9 cellular contexts compared by ENCODE assay signal in the genomic region with DNA sequence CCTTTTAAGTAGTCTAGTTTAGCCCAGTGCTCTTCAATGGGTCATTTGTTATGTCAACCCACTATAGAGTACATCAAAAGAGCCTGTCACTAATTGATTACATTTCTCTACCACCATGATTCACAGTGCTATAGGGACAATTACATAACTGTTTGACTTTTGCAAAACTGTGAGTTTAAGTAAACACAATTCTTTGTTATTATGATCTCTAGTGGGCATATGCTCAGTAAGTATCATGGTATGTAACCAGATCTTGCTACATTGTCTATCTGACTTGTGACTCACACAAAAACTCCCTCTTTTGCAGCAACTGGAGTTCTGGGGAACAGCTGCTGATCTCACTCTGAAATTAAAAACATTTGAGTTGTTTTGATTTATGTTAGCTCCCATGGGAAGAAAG.
DNase-seq lines count a peak whose midpoint lies in the region; ATAC-seq and TF ChIP-seq lines count a peak whose summit lies in the region.
"Had no signal": no experiment of that assay in that cellular context is flagged by ENCODE, and none has a peak within 500 bp of the region (broad histone marks: within the 10 kb centered on the region; RNA-seq: fewer than 3 reads in every experiment).

No MANE protein-coding gene starts in this region.

- no peak overlapping the region for H3K4me3 Mint-ChIP-seq in glutamatergic neuron (ENCODE audit: unreplicated experiment)
- H3K4me3 Mint-ChIP-seq in endothelial cell (ENCODE audit: unreplicated experiment) = no peak overlapping the region

- H3K27me3 Mint-ChIP-seq in glutamatergic neuron (ENCODE audit: unreplicated experiment) = no peaks in the 10 kb centered on the region
- no peaks in the 10 kb centered on the region for H3K27me3 Mint-ChIP-seq in endothelial cell (ENCODE audit: unreplicated experiment)

- DNase-seq in AG20443 (ENCODE audit: low spot score) (peak; percentile 74), M059J (ENCODE audit: low read depth) (peak; percentile 69), SHP77 treated with DMSO at 0.1 percent for 48 hours (lab: John Stamatoyannopoulos, UW) (peak; percentile 99), glutamatergic neuron (no peak), endothelial cell (ENCODE audit: low spot score) (no peak)
- no peak for DNase-seq in stimulated activated CD4-positive, alpha-beta T cell treated with anti-CD3 and anti-CD28 coated beads, Interleukin-12 subunit alpha, Interleukin-12 subunit beta, amount 100 ng/mL, for 4 hours
- DNase-seq: NCI-H524 treated with DMSO at 0.1 percent for 48 hours had no signal

- H3K27ac Mint-ChIP-seq in glutamatergic neuron (ENCODE audit: unreplicated experiment) (peak overlapping the region; percentile 34), endothelial cell (ENCODE audit: unreplicated experiment) (no peak overlapping the region)

- H3K9me3 Mint-ChIP-seq in glutamatergic neuron (ENCODE audit: unreplicated experiment) (peaks cover 5% of the 10 kb centered on the region), endothelial cell (ENCODE audit: unreplicated experiment) (no peaks in the 10 kb centered on the region)

- peaks cover 5% of the 10 kb centered on the region for H3K4me1 Mint-ChIP-seq in glutamatergic neuron (ENCODE audit: low read depth, unreplicated experiment)
- no peaks in the 10 kb centered on the region for H3K4me1 Mint-ChIP-seq in endothelial cell (ENCODE audit: unreplicated experiment)

- no peak for TF ChIP-seq CTCF in glutamatergic neuron (IDR thresholded peaks at IDR 0.05; ENCODE audit: partially characterized antibody, unreplicated experiment)
- no peak for TF ChIP-seq CTCF in endothelial cell (IDR thresholded peaks at IDR 0.05; ENCODE audit: unreplicated experiment)

- H3K36me3 Mint-ChIP-seq in glutamatergic neuron (ENCODE audit: unreplicated experiment) (no peaks in the 10 kb centered on the region), endothelial cell (ENCODE audit: low read depth, unreplicated experiment) (no peaks in the 10 kb centered on the region)

- ATAC-seq in HG03196 (IDR thresholded peaks at IDR 0.05; ENCODE audit: unreplicated experiment) = no peak
- no peak for ATAC-seq in HG02623 (IDR thresholded peaks at IDR 0.05; ENCODE audit: unreplicated experiment)

Comparison
In these comparisons a context has a peak if more than half of its experiments do, and no peak if none do; other contexts are left out.
1. DNase-seq: peak in AG20443 (single experiment), M059J (single experiment) and SHP77 treated with DMSO at 0.1 percent for 48 hours (single experiment); none in glutamatergic neuron (single experiment), stimulated activated CD4-positive, alpha-beta T cell treated with anti-CD3 and anti-CD28 coated beads, Interleukin-12 subunit alpha, Interleukin-12 subunit beta, amount 100 ng/mL, for 4 hours (single experiment) and endothelial cell (single experiment).